ENCODE assay signal across 1 cellular context in the genomic region with DNA sequence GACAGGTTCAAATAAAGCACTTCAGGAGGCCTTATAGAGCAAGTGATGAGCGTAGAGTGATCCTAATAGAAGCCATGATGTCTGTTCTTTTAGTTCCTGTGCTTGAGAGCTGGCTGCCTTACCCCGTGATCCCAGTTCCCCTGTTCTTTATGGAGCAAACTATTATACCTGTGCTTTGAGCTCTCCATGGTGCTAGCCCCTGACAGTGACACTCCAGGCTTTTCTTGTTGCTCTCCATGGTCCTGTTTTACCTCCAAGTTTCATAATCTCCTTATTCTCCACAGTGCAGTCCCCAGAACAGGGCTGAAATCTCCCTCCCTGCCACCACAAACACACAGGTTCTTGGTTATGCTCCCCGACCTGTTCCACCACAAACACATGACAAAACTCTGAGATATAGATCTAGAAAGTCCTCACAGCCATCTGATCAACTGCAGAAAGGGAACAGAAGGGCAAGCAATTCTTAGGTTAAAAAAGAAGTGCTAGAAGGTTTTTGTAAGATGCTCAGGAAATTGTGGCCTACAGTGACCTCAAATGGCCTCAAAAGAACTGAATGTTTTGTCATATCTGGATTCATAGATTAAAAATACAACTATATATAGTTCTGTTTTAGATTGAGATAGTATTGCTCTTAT.
TF ChIP-seq lines count a peak whose summit lies in the region.

No MANE protein-coding gene starts in this region.

TF ChIP-seq in HepG2, 621 proteins besides CTCF, POLR2A, EP300 and RAD21 (continued from another document and continues in another):
- peak; percentile 81; the same call in 1 of the 2 replicates for TF ChIP-seq RFXAP (CRISPR knock-in tag; IDR thresholded peaks at IDR 0.05; ENCODE audit: borderline replicate concordance)
- TF ChIP-seq, protein P1, sequence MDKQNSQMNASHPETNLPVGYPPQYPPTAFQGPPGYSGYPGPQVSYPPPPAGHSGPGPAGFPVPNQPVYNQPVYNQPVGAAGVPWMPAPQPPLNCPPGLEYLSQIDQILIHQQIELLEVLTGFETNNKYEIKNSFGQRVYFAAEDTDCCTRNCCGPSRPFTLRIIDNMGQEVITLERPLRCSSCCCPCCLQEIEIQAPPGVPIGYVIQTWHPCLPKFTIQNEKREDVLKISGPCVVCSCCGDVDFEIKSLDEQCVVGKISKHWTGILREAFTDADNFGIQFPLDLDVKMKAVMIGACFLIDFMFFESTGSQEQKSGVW (CRISPR knock-in tag; IDR thresholded peaks at IDR 0.05; ENCODE audit: borderline replicate concordance): peak; percentile 96
- TF ChIP-seq, protein P2, sequence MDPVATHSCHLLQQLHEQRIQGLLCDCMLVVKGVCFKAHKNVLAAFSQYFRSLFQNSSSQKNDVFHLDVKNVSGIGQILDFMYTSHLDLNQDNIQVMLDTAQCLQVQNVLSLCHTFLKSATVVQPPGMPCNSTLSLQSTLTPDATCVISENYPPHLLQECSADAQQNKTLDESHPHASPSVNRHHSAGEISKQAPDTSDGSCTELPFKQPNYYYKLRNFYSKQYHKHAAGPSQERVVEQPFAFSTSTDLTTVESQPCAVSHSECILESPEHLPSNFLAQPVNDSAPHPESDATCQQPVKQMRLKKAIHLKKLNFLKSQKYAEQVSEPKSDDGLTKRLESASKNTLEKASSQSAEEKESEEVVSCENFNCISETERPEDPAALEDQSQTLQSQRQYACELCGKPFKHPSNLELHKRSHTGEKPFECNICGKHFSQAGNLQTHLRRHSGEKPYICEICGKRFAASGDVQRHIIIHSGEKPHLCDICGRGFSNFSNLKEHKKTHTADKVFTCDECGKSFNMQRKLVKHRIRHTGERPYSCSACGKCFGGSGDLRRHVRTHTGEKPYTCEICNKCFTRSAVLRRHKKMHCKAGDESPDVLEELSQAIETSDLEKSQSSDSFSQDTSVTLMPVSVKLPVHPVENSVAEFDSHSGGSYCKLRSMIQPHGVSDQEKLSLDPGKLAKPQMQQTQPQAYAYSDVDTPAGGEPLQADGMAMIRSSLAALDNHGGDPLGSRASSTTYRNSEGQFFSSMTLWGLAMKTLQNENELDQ (CRISPR knock-in tag; IDR thresholded peaks at IDR 0.05; ENCODE audit: borderline replicate concordance): peak; percentile 97
- peak; percentile 56; the same call in 1 of the 2 replicates for TF ChIP-seq NFKB2 (CRISPR knock-in tag; IDR thresholded peaks at IDR 0.05; ENCODE audit: borderline replicate concordance)
- TF ChIP-seq TBX2 (CRISPR knock-in tag; IDR thresholded peaks at IDR 0.05; ENCODE audit: borderline replicate concordance): peak; percentile 65; the same call in 1 of the 2 replicates
- TF ChIP-seq ZSCAN31 (CRISPR knock-in tag; IDR thresholded peaks at IDR 0.05; ENCODE audit: low read depth): no peak
- TF ChIP-seq, protein P3, sequence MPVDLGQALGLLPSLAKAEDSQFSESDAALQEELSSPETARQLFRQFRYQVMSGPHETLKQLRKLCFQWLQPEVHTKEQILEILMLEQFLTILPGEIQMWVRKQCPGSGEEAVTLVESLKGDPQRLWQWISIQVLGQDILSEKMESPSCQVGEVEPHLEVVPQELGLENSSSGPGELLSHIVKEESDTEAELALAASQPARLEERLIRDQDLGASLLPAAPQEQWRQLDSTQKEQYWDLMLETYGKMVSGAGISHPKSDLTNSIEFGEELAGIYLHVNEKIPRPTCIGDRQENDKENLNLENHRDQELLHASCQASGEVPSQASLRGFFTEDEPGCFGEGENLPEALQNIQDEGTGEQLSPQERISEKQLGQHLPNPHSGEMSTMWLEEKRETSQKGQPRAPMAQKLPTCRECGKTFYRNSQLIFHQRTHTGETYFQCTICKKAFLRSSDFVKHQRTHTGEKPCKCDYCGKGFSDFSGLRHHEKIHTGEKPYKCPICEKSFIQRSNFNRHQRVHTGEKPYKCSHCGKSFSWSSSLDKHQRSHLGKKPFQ (CRISPR knock-in tag; IDR thresholded peaks at IDR 0.05; ENCODE audit: insufficient replicate concordance): peak; percentile 88
- TF ChIP-seq, protein P4, sequence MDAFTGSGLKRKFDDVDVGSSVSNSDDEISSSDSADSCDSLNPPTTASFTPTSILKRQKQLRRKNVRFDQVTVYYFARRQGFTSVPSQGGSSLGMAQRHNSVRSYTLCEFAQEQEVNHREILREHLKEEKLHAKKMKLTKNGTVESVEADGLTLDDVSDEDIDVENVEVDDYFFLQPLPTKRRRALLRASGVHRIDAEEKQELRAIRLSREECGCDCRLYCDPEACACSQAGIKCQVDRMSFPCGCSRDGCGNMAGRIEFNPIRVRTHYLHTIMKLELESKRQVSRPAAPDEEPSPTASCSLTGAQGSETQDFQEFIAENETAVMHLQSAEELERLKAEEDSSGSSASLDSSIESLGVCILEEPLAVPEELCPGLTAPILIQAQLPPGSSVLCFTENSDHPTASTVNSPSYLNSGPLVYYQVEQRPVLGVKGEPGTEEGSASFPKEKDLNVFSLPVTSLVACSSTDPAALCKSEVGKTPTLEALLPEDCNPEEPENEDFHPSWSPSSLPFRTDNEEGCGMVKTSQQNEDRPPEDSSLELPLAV (CRISPR knock-in tag; conservative IDR thresholded peaks at IDR 0.05; ENCODE audit: low read depth): 0 out of 2 replicates have a peak, but pooled peaks have one; percentile 65
- TF ChIP-seq ZNF253 (CRISPR knock-in tag; IDR thresholded peaks at IDR 0.05; ENCODE audit: borderline replicate concordance): no peak
- TF ChIP-seq ZNF296 (CRISPR knock-in tag; conservative IDR thresholded peaks at IDR 0.05): peak; percentile 82; the same call in 1 of the 2 replicates
- no peak for TF ChIP-seq PRPF4 (IDR thresholded peaks at IDR 0.05; ENCODE audit: low read depth, low read length, poor library complexity, severe bottlenecking)
- no peak for TF ChIP-seq FOXP1 (IDR thresholded peaks at IDR 0.05)
- peak; percentile 53 for TF ChIP-seq FOXP1 (CRISPR knock-in tag; IDR thresholded peaks at IDR 0.05)
- TF ChIP-seq MAF1 (CRISPR knock-in tag; IDR thresholded peaks at IDR 0.05; ENCODE audit: borderline replicate concordance): peak; percentile 94; the same call in 1 of the 2 replicates
- TF ChIP-seq, protein P5, sequence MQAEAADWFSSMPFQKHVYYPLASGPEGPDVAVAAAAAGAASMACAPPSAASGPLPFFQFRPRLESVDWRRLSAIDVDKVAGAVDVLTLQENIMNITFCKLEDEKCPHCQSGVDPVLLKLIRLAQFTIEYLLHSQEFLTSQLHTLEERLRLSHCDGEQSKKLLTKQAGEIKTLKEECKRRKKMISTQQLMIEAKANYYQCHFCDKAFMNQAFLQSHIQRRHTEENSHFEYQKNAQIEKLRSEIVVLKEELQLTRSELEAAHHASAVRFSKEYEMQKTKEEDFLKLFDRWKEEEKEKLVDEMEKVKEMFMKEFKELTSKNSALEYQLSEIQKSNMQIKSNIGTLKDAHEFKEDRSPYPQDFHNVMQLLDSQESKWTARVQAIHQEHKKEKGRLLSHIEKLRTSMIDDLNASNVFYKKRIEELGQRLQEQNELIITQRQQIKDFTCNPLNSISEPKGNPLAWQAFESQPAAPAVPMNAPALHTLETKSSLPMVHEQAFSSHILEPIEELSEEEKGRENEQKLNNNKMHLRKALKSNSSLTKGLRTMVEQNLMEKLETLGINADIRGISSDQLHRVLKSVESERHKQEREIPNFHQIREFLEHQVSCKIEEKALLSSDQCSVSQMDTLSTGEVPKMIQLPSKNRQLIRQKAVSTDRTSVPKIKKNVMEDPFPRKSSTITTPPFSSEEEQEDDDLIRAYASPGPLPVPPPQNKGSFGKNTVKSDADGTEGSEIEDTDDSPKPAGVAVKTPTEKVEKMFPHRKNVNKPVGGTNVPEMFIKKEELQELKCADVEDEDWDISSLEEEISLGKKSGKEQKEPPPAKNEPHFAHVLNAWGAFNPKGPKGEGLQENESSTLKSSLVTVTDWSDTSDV (CRISPR knock-in tag; IDR thresholded peaks at IDR 0.05): no peak; the same call in 1 of the 2 replicates
- 0 out of 2 replicates have a peak, but pooled peaks have one; percentile 54 for TF ChIP-seq RORA (CRISPR knock-in tag; IDR thresholded peaks at IDR 0.05)
- TF ChIP-seq SMAD3 (CRISPR knock-in tag; IDR thresholded peaks at IDR 0.05): peak; percentile 100
- TF ChIP-seq FOXK1 (CRISPR knock-in tag; IDR thresholded peaks at IDR 0.05; ENCODE audit: borderline replicate concordance, low read depth): peak; percentile 97; the same call in 1 of the 2 replicates
- no peak for TF ChIP-seq RXRA (CRISPR knock-in tag; IDR thresholded peaks at IDR 0.05)
- TF ChIP-seq, protein P6, sequence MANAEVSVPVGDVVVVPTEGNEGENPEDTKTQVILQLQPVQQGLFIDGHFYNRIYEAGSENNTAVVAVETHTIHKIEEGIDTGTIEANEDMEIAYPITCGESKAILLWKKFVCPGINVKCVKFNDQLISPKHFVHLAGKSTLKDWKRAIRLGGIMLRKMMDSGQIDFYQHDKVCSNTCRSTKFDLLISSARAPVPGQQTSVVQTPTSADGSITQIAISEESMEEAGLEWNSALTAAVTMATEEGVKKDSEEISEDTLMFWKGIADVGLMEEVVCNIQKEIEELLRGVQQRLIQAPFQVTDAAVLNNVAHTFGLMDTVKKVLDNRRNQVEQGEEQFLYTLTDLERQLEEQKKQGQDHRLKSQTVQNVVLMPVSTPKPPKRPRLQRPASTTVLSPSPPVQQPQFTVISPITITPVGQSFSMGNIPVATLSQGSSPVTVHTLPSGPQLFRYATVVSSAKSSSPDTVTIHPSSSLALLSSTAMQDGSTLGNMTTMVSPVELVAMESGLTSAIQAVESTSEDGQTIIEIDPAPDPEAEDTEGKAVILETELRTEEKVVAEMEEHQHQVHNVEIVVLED (CRISPR knock-in tag; IDR thresholded peaks at IDR 0.05; ENCODE audit: borderline replicate concordance): no peak
- TF ChIP-seq, protein P7, sequence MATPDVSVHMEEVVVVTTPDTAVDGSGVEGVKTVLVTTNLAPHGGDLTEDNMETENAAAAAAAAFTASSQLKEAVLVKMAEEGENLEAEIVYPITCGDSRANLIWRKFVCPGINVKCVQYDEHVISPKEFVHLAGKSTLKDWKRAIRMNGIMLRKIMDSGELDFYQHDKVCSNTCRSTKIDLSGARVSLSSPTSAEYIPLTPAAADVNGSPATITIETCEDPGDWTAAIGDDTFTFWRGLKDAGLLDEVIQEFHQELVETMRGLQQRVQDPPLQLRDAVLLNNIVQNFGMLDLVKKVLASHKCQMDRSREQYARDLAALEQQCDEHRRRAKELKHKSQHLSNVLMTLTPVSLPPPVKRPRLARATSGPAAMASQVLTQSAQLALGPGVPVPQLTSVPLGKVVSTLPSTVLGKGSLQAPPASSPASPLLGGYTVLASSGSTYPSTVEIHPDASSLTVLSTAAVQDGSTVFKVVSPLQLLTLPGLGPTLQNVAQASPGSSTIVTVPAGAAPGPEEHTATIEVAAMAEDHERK (CRISPR knock-in tag; IDR thresholded peaks at IDR 0.05; ENCODE audit: low read depth): no peak
- TF ChIP-seq IKZF4 (CRISPR knock-in tag; IDR thresholded peaks at IDR 0.05; ENCODE audit: borderline replicate concordance, low read depth, not compliant biosample characterization): peak; percentile 47
- no peak for TF ChIP-seq TBX3 (IDR thresholded peaks at IDR 0.05; ENCODE audit: borderline replicate concordance)
- peak; percentile 93 for TF ChIP-seq SIN3A (IDR thresholded peaks at IDR 0.05; ENCODE audit: borderline replicate concordance, low read depth, low read length)
- TF ChIP-seq EEA1 (CRISPR knock-in tag; IDR thresholded peaks at IDR 0.05; ENCODE audit: borderline replicate concordance): 0 out of 2 replicates have a peak, but pooled peaks have one; percentile 27
- TF ChIP-seq, protein P8, sequence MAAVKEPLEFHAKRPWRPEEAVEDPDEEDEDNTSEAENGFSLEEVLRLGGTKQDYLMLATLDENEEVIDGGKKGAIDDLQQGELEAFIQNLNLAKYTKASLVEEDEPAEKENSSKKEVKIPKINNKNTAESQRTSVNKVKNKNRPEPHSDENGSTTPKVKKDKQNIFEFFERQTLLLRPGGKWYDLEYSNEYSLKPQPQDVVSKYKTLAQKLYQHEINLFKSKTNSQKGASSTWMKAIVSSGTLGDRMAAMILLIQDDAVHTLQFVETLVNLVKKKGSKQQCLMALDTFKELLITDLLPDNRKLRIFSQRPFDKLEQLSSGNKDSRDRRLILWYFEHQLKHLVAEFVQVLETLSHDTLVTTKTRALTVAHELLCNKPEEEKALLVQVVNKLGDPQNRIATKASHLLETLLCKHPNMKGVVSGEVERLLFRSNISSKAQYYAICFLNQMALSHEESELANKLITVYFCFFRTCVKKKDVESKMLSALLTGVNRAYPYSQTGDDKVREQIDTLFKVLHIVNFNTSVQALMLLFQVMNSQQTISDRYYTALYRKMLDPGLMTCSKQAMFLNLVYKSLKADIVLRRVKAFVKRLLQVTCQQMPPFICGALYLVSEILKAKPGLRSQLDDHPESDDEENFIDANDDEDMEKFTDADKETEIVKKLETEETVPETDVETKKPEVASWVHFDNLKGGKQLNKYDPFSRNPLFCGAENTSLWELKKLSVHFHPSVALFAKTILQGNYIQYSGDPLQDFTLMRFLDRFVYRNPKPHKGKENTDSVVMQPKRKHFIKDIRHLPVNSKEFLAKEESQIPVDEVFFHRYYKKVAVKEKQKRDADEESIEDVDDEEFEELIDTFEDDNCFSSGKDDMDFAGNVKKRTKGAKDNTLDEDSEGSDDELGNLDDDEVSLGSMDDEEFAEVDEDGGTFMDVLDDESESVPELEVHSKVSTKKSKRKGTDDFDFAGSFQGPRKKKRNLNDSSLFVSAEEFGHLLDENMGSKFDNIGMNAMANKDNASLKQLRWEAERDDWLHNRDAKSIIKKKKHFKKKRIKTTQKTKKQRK (IDR thresholded peaks at IDR 0.05; ENCODE audit: low read length): no peak
- peak; percentile 88; the same call in 1 of the 2 replicates for TF ChIP-seq ZNF83 (CRISPR knock-in tag; IDR thresholded peaks at IDR 0.05; ENCODE audit: borderline replicate concordance)
- TF ChIP-seq ZNF143 (CRISPR knock-in tag; IDR thresholded peaks at IDR 0.05): no peak
- no peak for TF ChIP-seq ARNT (IDR thresholded peaks at IDR 0.05)
- TF ChIP-seq, protein P9, sequence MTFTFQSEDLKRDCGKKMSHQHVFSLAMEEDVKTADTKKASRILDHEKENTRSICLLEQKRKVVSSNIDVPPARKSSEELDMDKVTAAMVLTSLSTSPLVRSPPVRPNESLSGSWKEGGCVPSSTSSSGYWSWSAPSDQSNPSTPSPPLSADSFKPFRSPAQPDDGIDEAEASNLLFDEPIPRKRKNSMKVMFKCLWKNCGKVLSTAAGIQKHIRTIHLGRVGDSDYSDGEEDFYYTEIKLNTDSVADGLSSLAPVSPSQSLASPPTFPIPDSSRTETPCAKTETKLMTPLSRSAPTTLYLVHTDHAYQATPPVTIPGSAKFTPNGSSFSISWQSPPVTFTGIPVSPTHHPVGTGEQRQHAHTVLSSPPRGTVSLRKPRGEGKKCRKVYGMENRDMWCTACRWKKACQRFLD (CRISPR knock-in tag; IDR thresholded peaks at IDR 0.05; ENCODE audit: borderline replicate concordance): peak; percentile 87
- TF ChIP-seq ZNF331 (CRISPR knock-in tag; IDR thresholded peaks at IDR 0.05): peak; percentile 97
- peak; percentile 75; the same call in 1 of the 2 replicates for TF ChIP-seq JDP2 (CRISPR knock-in tag; IDR thresholded peaks at IDR 0.05; ENCODE audit: borderline replicate concordance)
- peak; percentile 79; the same call in 1 of the 2 replicates for TF ChIP-seq TOE1 (CRISPR knock-in tag; IDR thresholded peaks at IDR 0.05)
